8 cellular contexts compared by ENCODE assay signal in genomic region chr11:62831520-62832345, GRCh38. TPM values are rescaled to one million over a fixed set of nuclear protein-coding genes. Genes with fewer than 3 reads are reported as not detected.
DNase-seq lines count a peak whose midpoint lies in the region; ATAC-seq lines count a peak whose summit lies in the region.

Gene STX5 (minus strand): TSS chr11:62832051. CDS start chr11:62831243, 808 bp downstream.

- H3K9me3 Mint-ChIP-seq in IgD-negative memory B cell: no peaks in the 10 kb centered on the region

- H3K4me3 ChIP-seq in mononuclear cell (ENCODE audit: low read length): peak within 1 kb of the TSS; percentile 94

- no peaks in the 10 kb centered on the region for H3K27me3 ChIP-seq in mononuclear cell (ENCODE audit: insufficient read depth, low read length)

- H3K9me3 ChIP-seq in mononuclear cell (ENCODE audit: low read depth, low read length): no peaks in the 10 kb centered on the region

- peak within 1 kb of the TSS; percentile 94 to 99 (median 99) for H3K27ac Mint-ChIP-seq in IgD-negative memory B cell

- H3K27me3 Mint-ChIP-seq in IgD-negative memory B cell: no peaks in the 10 kb centered on the region

- H3K4me1 Mint-ChIP-seq in IgD-negative memory B cell: peaks cover 17 to 28% (median 25%) of the 10 kb centered on the region in 3 donors

- H3K4me3 Mint-ChIP-seq in IgD-negative memory B cell: peak within 1 kb of the TSS; percentile 93 to 100 (median 96)

- H3K4me1 ChIP-seq in mononuclear cell (ENCODE audit: insufficient read depth, low read length): peaks cover 38% of the 10 kb centered on the region

- ATAC-seq in GM21529 (IDR thresholded peaks at IDR 0.05; ENCODE audit: unreplicated experiment): peak; percentile 77

- H3K36me3 Mint-ChIP-seq in IgD-negative memory B cell: peaks cover 11% of the 10 kb centered on the region

- DNase-seq in DMS 273 treated with DMSO at 0.1 percent for 48 hours (lab: John Stamatoyannopoulos, UW) (peak; percentile 90), OCI-M2 (lab: John Stamatoyannopoulos, UW; ENCODE audit: unreplicated experiment) (peak; percentile 67), activated T-cell treated with anti-CD3 and anti-CD28 coated beads for 4 hours (peak; percentile 100), epidermal melanocyte (ENCODE audit: insufficient read length, low spot score) (peak; percentile 94)
- peak; percentile 99 for DNase-seq in stimulated activated CD8-positive, alpha-beta memory T cell treated with anti-CD3 and anti-CD28 coated beads, Interleukin-4, amount 100 ng/mL, for 1 hour (ENCODE audit: low read depth in 2 of 2, low spot score in 1 of 2)

RNA-seq across cellular contexts. Expression of gene STX5, which starts in this region (rescaled TPM):
- polyA plus RNA-seq in IgD-negative memory B cell: 39.8 TPM
- total RNA-seq in mononuclear cell: 48.2 TPM

Comparison
In these comparisons a context has a peak if more than half of its experiments do, and no peak if none do; other contexts are left out.
1. Peak in every context shown above with its lines: DNase-seq, ATAC-seq and H3K4me3 ChIP-seq.